11 cellular contexts compared by ENCODE assay signal in genomic region chr9:138065287-138065686, GRCh38.
A peak's percentile ranks its signal among the peaks of the same experiment; 100 is the strongest.
DNase-seq lines count a peak whose midpoint lies in the region; ATAC-seq and TF ChIP-seq lines count a peak whose summit lies in the region.
"Had no signal": no experiment of that assay in that cellular context is flagged by ENCODE, and none has a peak within 500 bp of the region (broad histone marks: within the 10 kb centered on the region; RNA-seq: fewer than 3 reads in every experiment).

No MANE protein-coding gene starts in this region.

- peak overlapping the region; percentile 5 for H3K27ac ChIP-seq in angular gyrus (ENCODE audit: low read depth, low read length)
- no peak overlapping the region for H3K27ac ChIP-seq in upper lobe of right lung
- no peak overlapping the region for H3K27ac ChIP-seq in gastrocnemius medialis
- H3K27ac ChIP-seq: A549, HL-60 had no signal

- no peak for TF ChIP-seq CTCF in upper lobe of right lung (IDR thresholded peaks at IDR 0.05)
- TF ChIP-seq CTCF in gastrocnemius medialis (IDR thresholded peaks at IDR 0.05 in 4 of 5, conservative IDR thresholded peaks at IDR 0.05 in 1 of 5) = no peak

- no peaks in the 10 kb centered on the region for H3K9me3 ChIP-seq in upper lobe of right lung
- H3K9me3 ChIP-seq in gastrocnemius medialis = no peaks in the 10 kb centered on the region
- H3K9me3 ChIP-seq: A549 had no signal

- intact Hi-C loops in cardiac septum (cut with DNase I) = no loop called here
- intact Hi-C loops in Right ventricle myocardium superior (cut with DNase I) = no loop called here
- intact Hi-C loops in posterior vena cava (cut with DNase I) = loop anchor here in 1 of 2 donors (2.0 kb wide), 1 partner anchor 18 kb away; no protein-coding TSS in a partner anchor
- intact Hi-C loops in upper lobe of right lung (cut with DNase I) = no loop called here
- intact Hi-C loops in gastrocnemius medialis (cut with DNase I; ENCODE audit: low total_unique reads) = no loop called here

- H3K4me1 ChIP-seq in upper lobe of right lung (no peaks in the 10 kb centered on the region), gastrocnemius medialis (no peaks in the 10 kb centered on the region)
- H3K4me1 ChIP-seq: A549 had no signal

- in situ Hi-C loops in gastrocnemius medialis (cut with MboI; ENCODE audit: low sequenced_read_pairs in 4 of 4) = no loop called here

- ATAC-seq in Right ventricle myocardium superior (ENCODE audit: poor library complexity) = no peak
- ATAC-seq in upper lobe of right lung = no peak
- no peak for ATAC-seq in GM21717 (IDR thresholded peaks at IDR 0.05; ENCODE audit: unreplicated experiment)
- no peak for ATAC-seq in gastrocnemius medialis

- no peak overlapping the region for H3K4me3 ChIP-seq in upper lobe of right lung
- no peak overlapping the region for H3K4me3 ChIP-seq in gastrocnemius medialis
- H3K4me3 ChIP-seq: A549 had no signal

- peak; percentile 10 for DNase-seq in cardiac septum (ENCODE audit: low spot score)
- DNase-seq in Right ventricle myocardium superior = no peak
- DNase-seq in posterior vena cava (ENCODE audit: low spot score) = peak; percentile 44
- DNase-seq in upper lobe of right lung = peak; percentile 40
- no peak for DNase-seq in NCI-H1694 (lab: John Stamatoyannopoulos, UW)
- DNase-seq in gastrocnemius medialis = no peak
- DNase-seq: DMS 273 treated with DMSO at 0.1 percent for 48 hours had no signal

- H3K36me3 ChIP-seq in upper lobe of right lung (no peaks in the 10 kb centered on the region), gastrocnemius medialis (no peaks in the 10 kb centered on the region)

- H3K27me3 ChIP-seq in upper lobe of right lung (peaks cover 9% of the 10 kb centered on the region), gastrocnemius medialis (peaks cover 0 to 5% (median 0%) of the 10 kb centered on the region in 3 donors)

- TF ChIP-seq POLR2A in gastrocnemius medialis (IDR thresholded peaks at IDR 0.05) = no peak

Comparison
In these comparisons a context has a peak if more than half of its experiments do, and no peak if none do; other contexts are left out.
1. DNase-seq: peak in cardiac septum (single experiment), posterior vena cava (single experiment) and upper lobe of right lung (single experiment); none in Right ventricle myocardium superior (single experiment), NCI-H1694 (single experiment) and gastrocnemius medialis (0 of 2).